Comparison of ENCODE assay signal across 8 cellular contexts in the genomic region with DNA sequence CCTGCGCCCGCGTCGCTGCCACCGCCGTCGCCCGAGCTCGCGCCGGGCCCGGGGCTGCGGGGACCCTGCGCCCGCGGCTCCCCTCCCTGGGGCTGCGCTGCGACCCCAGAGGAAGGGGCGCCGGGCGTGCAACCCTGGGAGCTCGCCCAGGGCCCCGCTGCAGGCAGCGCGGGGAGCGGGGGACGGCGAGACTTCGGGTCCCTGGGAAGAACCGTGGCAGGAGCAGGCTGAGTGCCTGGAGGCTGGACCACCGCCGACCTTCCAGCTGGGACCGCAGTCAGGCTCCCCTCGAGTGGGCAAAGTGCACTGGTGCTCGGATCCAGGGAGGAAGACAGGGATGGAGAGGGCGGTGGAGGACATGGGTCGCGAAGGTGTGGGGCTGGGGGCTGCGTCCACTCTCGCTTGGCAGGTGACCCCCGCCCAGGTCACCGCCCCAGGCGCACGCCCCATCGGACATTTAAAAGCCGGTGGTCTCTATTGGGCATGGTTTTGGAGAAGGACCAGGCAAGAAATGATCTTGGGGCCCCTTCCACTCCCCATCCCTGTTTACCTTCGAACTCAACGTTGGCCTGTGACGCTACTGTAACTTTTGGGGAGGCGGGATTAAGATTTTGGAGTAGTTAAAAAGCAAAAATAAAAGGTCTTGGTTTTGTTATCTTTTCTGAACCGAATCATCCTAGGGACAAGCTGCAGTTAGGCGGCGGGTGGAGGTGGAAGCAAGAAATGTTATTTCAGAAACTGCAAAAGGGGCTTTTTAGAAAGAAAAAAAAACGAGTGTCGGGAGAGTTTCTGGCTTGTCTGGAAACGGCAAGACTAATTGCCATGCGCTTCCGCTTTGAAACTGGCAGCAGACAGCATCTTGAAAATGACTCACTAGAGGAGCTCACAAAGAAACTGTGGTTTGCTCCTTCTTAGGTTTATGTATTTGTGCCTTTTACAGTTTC. TPM values are rescaled to one million over a fixed set of nuclear protein-coding genes. Genes with fewer than 3 reads are reported as not detected.
DNase-seq lines count a peak whose midpoint lies in the region; ATAC-seq and TF ChIP-seq lines count a peak whose summit lies in the region.

No MANE protein-coding gene starts in this region.

- no peak overlapping the region for H3K27ac ChIP-seq in H9 (ENCODE audit: insufficient read length, low read depth, low read length)

- peaks cover 13% of the 10 kb centered on the region for H3K23me2 ChIP-seq in H9 (ENCODE audit: insufficient read length, low read depth, low read length, poor library complexity, severe bottlenecking)

- no peak overlapping the region; the same call in 1 of the 2 replicates for H3K14ac ChIP-seq in H9 (ENCODE audit: insufficient read depth, low read length)

- H2BK5ac ChIP-seq in H9 (ENCODE audit: insufficient read length, low read length) = no peak overlapping the region

- H2BK20ac ChIP-seq in H9 (ENCODE audit: low read depth, low read length, poor library complexity, severe bottlenecking) = no peak overlapping the region

- no peak overlapping the region for H2BK12ac ChIP-seq in H9 (ENCODE audit: insufficient read length, low read depth, low read length)

- DNase-seq in GM12864 (ENCODE audit: low read depth) = peak; percentile 83
- DNase-seq in H9 = peak; percentile 51
- DNase-seq in LNCaP clone FGC (ENCODE audit: low read depth) = no peak
- DNase-seq in chondrocyte (ENCODE audit: low spot score) = no peak
- peak; percentile 48 to 59 for DNase-seq in left colon
- peak; percentile 51 to 52 for DNase-seq in stimulated activated CD4-positive, alpha-beta T cell treated with anti-CD3 and anti-CD28 coated beads, Interleukin-2, amount 100 ng/mL, for 48 hours
- DNase-seq in NCI-H1048 (lab: John Stamatoyannopoulos, UW) = no peak

- H3K27ac Mint-ChIP-seq in H9 (peak overlapping the region in 1 of 3 experiments; percentile 12; a peak in 1 of 7 replicates), chondrocyte (ENCODE audit: unreplicated experiment) (peak overlapping the region; percentile 95)

- no peak overlapping the region for H4K8ac ChIP-seq in H9 (replicated peaks; ENCODE audit: insufficient read length, low read depth, low read length)

- WGBS in H9 (ENCODE audit: extremely low coverage, insufficient read length, low lambda C conversion rate) = no CpG with 5 or more reads among the region's 58 CpGs

- peak overlapping the region; percentile 26 for H2AFZ ChIP-seq in H9 (ENCODE audit: low read length)

- H3T11ph ChIP-seq in H9 (ENCODE audit: low read length) = no peak overlapping the region

- intact Hi-C loops in left colon (cut with DNase I, micrococcal nuclease) = no loop called here

- H3K9me3 Mint-ChIP-seq in H9 (no peaks in the 10 kb centered on the region; a peak in 1 of 5 replicates), chondrocyte (ENCODE audit: low read depth) (peaks cover under 1% of the 10 kb centered on the region)

- H3K9me3 ChIP-seq in H9 (ENCODE audit: control insufficient read depth, low read depth, low read length) = no peaks in the 10 kb centered on the region

- 0 out of 2 replicates have a peak, but pooled peaks cover 1% of the 10 kb centered on the region for H3K79me2 ChIP-seq in H9 (ENCODE audit: insufficient read depth, low read length)

- no peak overlapping the region for H4K5ac ChIP-seq in H9 (ENCODE audit: insufficient read length, low read depth, low read length)

- no peak overlapping the region for H3K56ac ChIP-seq in H9 (ENCODE audit: insufficient read length, low read depth, low read length)

- no peak overlapping the region for H3K4ac ChIP-seq in H9 (ENCODE audit: low read depth, low read length)

- no peaks in the 10 kb centered on the region for H4K20me1 ChIP-seq in H9 (ENCODE audit: control insufficient read depth, insufficient read depth, insufficient read length)

- no peak overlapping the region for H2BK120ac ChIP-seq in H9 (ENCODE audit: low read depth, low read length, poor library complexity, severe bottlenecking)

- peak overlapping the region; percentile 79 for H3K4me2 ChIP-seq in H9 (ENCODE audit: insufficient read depth, insufficient read length, low read length)

- no peaks in the 10 kb centered on the region for H3K27me3 ChIP-seq in H9 (ENCODE audit: insufficient read depth, low read length)

- no peaks in the 10 kb centered on the region for H3K79me1 ChIP-seq in H9 (ENCODE audit: insufficient read depth, low read depth, low read length, poor library complexity, severe bottlenecking)

- H2BK15ac ChIP-seq in H9 (ENCODE audit: low read depth, low read length) = no peak overlapping the region

- H3K9ac ChIP-seq in H9 (ENCODE audit: extremely low read depth, insufficient read length, low read length) = no peak overlapping the region

- H3K4me1 ChIP-seq in H9 (ENCODE audit: insufficient read depth, low read length) = no peaks in the 10 kb centered on the region

- H3K27me3 Mint-ChIP-seq in H9 (ENCODE audit: low read depth) (peaks cover 18% of the 10 kb centered on the region), chondrocyte (ENCODE audit: low read depth) (no peaks in the 10 kb centered on the region)

- no peaks in the 10 kb centered on the region for H3K36me3 Mint-ChIP-seq in H9 (ENCODE audit: insufficient read depth in 1 of 3, low read depth in 3 of 3)
- H3K36me3 Mint-ChIP-seq in chondrocyte (ENCODE audit: low read depth) = peaks cover under 1% of the 10 kb centered on the region

- no peak overlapping the region for H3K23ac ChIP-seq in H9 (ENCODE audit: insufficient read length, low read depth, low read length)

- peak; percentile 69 to 75 for ATAC-seq in activated CD4-positive, CD25-positive, alpha-beta regulatory T cell treated with anti-CD3 and anti-CD28 coated beads, Interleukin-2, amount 50 U/mL, for 24 hours
- ATAC-seq in left colon = peak; percentile 47

- H3K4me1 Mint-ChIP-seq in H9 (peaks cover 11 to 14% of the 10 kb centered on the region in 2 experiments), chondrocyte (ENCODE audit: low read depth) (peaks cover 39% of the 10 kb centered on the region)

- TF ChIP-seq CTCF in GM12864 (IDR thresholded peaks at IDR 0.05; ENCODE audit: low read depth, low read length, missing control alignments) = no peak
- no peak for TF ChIP-seq CTCF in H9 (conservative IDR thresholded peaks at IDR 0.05)
- TF ChIP-seq CTCF in LNCaP clone FGC (IDR thresholded peaks at IDR 0.05; ENCODE audit: control insufficient read depth, extremely low read depth, insufficient read depth) = no peak
- no peak for TF ChIP-seq CTCF in chondrocyte (IDR thresholded peaks at IDR 0.05)

- H3K18ac ChIP-seq in H9 (ENCODE audit: insufficient read length, low read depth, low read length) = no peak overlapping the region

- no peak overlapping the region for H2AK5ac ChIP-seq in H9 (ENCODE audit: insufficient read length, low read length)

- no peak overlapping the region for H4K91ac ChIP-seq in H9 (ENCODE audit: insufficient read length, low read depth, low read length)

- H3K4me3 Mint-ChIP-seq in H9 = peak overlapping the region; percentile 72 to 91
- peak overlapping the region; percentile 92 for H3K4me3 Mint-ChIP-seq in chondrocyte (ENCODE audit: unreplicated experiment)

- H3K4me3 ChIP-seq in GM12864 (ENCODE audit: low read depth, low read length) = peak overlapping the region; percentile 70
- peak overlapping the region; percentile 83 for H3K4me3 ChIP-seq in LNCaP clone FGC (ENCODE audit: low read depth, low read length)

RNA-seq across cellular contexts. Expression of a gene that starts 1.0 kb away (rescaled TPM):
- total RNA-seq in H9 (2021) (9.4 and 10.1 TPM in 2 replicates), chondrocyte (37.1 to 62.1 TPM (median 38.8 TPM) in 3 replicates), left colon (1 to 10 TPM; 7.7 to 9.2 TPM)

Comparison
In these comparisons a context has a peak if more than half of its experiments do, and no peak if none do; other contexts are left out.
1. DNase-seq: peak in GM12864 (single experiment), H9 (single experiment), left colon (2 of 2) and stimulated activated CD4-positive, alpha-beta T cell treated with anti-CD3 and anti-CD28 coated beads, Interleukin-2, amount 100 ng/mL, for 48 hours (2 of 2); none in LNCaP clone FGC (single experiment), chondrocyte (single experiment) and NCI-H1048 (single experiment).